Comparison of ENCODE assay signal across 19 cellular contexts in the genomic region with DNA sequence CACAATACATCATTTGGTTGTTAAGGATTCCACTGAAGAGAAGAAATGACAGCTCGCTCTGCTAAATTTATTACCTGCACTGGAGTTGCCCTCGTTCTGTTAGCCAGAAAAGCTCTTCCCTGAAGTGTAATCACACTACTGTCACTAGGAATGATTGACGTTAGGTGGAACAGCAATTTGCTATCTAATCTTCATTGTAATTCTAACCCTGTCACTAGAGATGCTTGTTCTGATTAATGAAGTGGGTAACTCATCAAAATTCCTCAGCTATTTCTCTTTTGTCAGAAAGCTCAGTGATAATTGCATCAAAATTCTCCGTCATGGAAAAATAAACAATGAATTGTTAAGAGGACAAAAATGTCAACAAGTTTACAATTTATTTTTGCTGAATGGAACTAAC.
"Had no signal": no experiment of that assay in that cellular context is flagged by ENCODE, and none has a peak within 500 bp of the region (broad histone marks: within the 10 kb centered on the region; RNA-seq: fewer than 3 reads in every experiment).

No MANE protein-coding gene starts in this region.

- H3K36me3 ChIP-seq: brain microvascular endothelial cell, lower lobe of right lung, neutrophil, right atrium auricular region, tibial artery had no signal

- H3K4me1 ChIP-seq: esophagus squamous epithelium, foreskin keratinocyte, lower lobe of right lung, right atrium auricular region, tibial artery had no signal

- DNase-seq: activated CD4-positive, alpha-beta T cell treated with anti-CD3 and anti-CD28 coated beads, Interleukin-2, amount 10 ng/mL, durations not matched to agents 24 days and 14 days; activated CD4-positive, CD25-positive, alpha-beta regulatory T cell; activated CD8-positive, alpha-beta memory T cell treated with anti-CD3 and anti-CD28 coated beads, Interleukin-2, amount 50 U/mL, for 48 hours; activated naive CD8-positive, alpha-beta T cell treated with anti-CD3 and anti-CD28 coated beads for 36 hours; amygdala; brain microvascular endothelial cell; cortex of kidney; effector CD4-positive, alpha-beta T cell; esophagus squamous epithelium; foreskin keratinocyte; lower lobe of right lung; midbrain; stimulated activated CD4-positive, alpha-beta T cell treated with anti-CD3 and anti-CD28 coated beads, Interleukin-4, amount 100 ng/mL, for 1 hour; stimulated activated naive B cell treated with anti-CD40 and anti-IgM and Interleukin-4, amounts not matched to agents 10 μg/mL and 1 μg/mL and 100 μg/mL, for 72 hours; tibial artery had no signal

- H3K27me3 Mint-ChIP-seq: activated CD4-positive, alpha-beta T cell treated with anti-CD3 and anti-CD28 coated beads, Interleukin-2, amount 10 ng/mL, durations not matched to agents 24 days and 14 days; activated naive CD8-positive, alpha-beta T cell treated with anti-CD3 and anti-CD28 coated beads for 36 hours; stimulated activated naive B cell treated with anti-CD40 and anti-IgM and Interleukin-4, amounts not matched to agents 10 μg/mL and 1 μg/mL and 100 μg/mL, for 72 hours had no signal

- H3K27ac ChIP-seq: brain microvascular endothelial cell, esophagus squamous epithelium, foreskin keratinocyte, lower lobe of right lung, neutrophil, right atrium auricular region, tibial artery had no signal

- H3K4me3 Mint-ChIP-seq: activated CD4-positive, alpha-beta T cell treated with anti-CD3 and anti-CD28 coated beads, Interleukin-2, amount 10 ng/mL, durations not matched to agents 24 days and 14 days; activated naive CD8-positive, alpha-beta T cell treated with anti-CD3 and anti-CD28 coated beads for 36 hours; stimulated activated naive B cell treated with anti-CD40 and anti-IgM and Interleukin-4, amounts not matched to agents 10 μg/mL and 1 μg/mL and 100 μg/mL, for 72 hours; T-helper 2 cell treated with Interferon-gamma antibody and Interleukin-4, amounts not matched to agents 5 μg/mL and 100 μg/mL, for 36 hours had no signal

- FAIRE-seq: endothelial cell of umbilical vein had no signal

- H3K27me3 ChIP-seq: brain microvascular endothelial cell, esophagus squamous epithelium, foreskin keratinocyte, neutrophil, right atrium auricular region, tibial artery had no signal

- H3K4me3 ChIP-seq: esophagus squamous epithelium, lower lobe of right lung, right atrium auricular region, tibial artery had no signal

- H3K27ac Mint-ChIP-seq: activated CD4-positive, alpha-beta T cell treated with anti-CD3 and anti-CD28 coated beads, Interleukin-2, amount 10 ng/mL, durations not matched to agents 24 days and 14 days; activated naive CD8-positive, alpha-beta T cell treated with anti-CD3 and anti-CD28 coated beads for 36 hours; stimulated activated naive B cell treated with anti-CD40 and anti-IgM and Interleukin-4, amounts not matched to agents 10 μg/mL and 1 μg/mL and 100 μg/mL, for 72 hours; T-helper 2 cell treated with Interferon-gamma antibody and Interleukin-4, amounts not matched to agents 5 μg/mL and 100 μg/mL, for 36 hours had no signal

- H3K9me3 ChIP-seq: esophagus squamous epithelium, lower lobe of right lung, neutrophil, right atrium auricular region, tibial artery had no signal

- H3K9me3 Mint-ChIP-seq: activated CD4-positive, alpha-beta T cell treated with anti-CD3 and anti-CD28 coated beads, Interleukin-2, amount 10 ng/mL, durations not matched to agents 24 days and 14 days; activated naive CD8-positive, alpha-beta T cell treated with anti-CD3 and anti-CD28 coated beads for 36 hours; stimulated activated naive B cell treated with anti-CD40 and anti-IgM and Interleukin-4, amounts not matched to agents 10 μg/mL and 1 μg/mL and 100 μg/mL, for 72 hours; T-helper 2 cell treated with Interferon-gamma antibody and Interleukin-4, amounts not matched to agents 5 μg/mL and 100 μg/mL, for 36 hours had no signal
